Comparison of ENCODE assay signal across 22 cellular contexts in the genomic region with DNA sequence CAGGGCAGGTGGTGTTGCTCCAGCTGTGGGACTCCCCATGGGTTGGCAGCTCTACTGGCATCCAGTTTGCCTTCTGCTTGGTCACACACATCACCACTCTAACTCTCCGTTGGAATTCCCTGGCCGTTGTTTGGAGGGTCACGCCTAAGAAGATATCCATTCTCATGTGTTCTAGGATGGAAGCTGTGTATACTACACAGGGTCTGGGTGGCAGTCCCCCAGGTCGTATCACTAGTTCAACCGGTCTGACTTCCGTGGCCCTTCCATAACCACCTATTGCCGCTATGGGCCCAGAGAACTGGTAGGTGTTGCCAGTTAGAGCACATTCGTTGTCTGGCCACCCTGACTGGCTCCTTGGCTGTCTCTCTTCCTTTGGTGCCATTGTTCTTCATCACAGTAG.
DNase-seq lines count a peak whose midpoint lies in the region; ATAC-seq, FAIRE-seq and TF ChIP-seq lines count a peak whose summit lies in the region.
"Had no signal": no experiment of that assay in that cellular context is flagged by ENCODE, and none has a peak within 500 bp of the region (broad histone marks: within the 10 kb centered on the region; RNA-seq: fewer than 3 reads in every experiment).

No MANE protein-coding gene starts in this region.

- no peak overlapping the region for H3K4me3 ChIP-seq in CD8-positive, alpha-beta T cell (ENCODE audit: low read depth, low read length)
- H3K4me3 ChIP-seq in kidney (ENCODE audit: low read length in 2 of 2), result no peak overlapping the region
- H3K4me3 ChIP-seq: GM12878, SJCRH30 had no signal

- H3K27me3 ChIP-seq in CD8-positive, alpha-beta T cell (ENCODE audit: insufficient read depth, low read length), result no peaks in the 10 kb centered on the region
- H3K27me3 ChIP-seq: SJCRH30 had no signal

- no peak overlapping the region for H3K4me3 Mint-ChIP-seq in activated CD8-positive, alpha-beta memory T cell treated with anti-CD3 and anti-CD28 coated beads, Interleukin-2, amount 10 ng/mL, durations not matched to agents 7 days and 5 days
- no peak overlapping the region for H3K4me3 Mint-ChIP-seq in CD8-positive, alpha-beta T cell
- H3K4me3 Mint-ChIP-seq in central memory CD8-positive, alpha-beta T cell, result peak overlapping the region; percentile 13
- no peak overlapping the region for H3K4me3 Mint-ChIP-seq in stimulated activated effector memory CD8-positive, alpha-beta T cell treated with anti-CD3 and anti-CD28 coated beads, Interleukin-12 subunit alpha, Interleukin-12 subunit beta, amount 100 ng/mL, for 72 hours

- no peak overlapping the region for H3K9ac ChIP-seq in kidney (ENCODE audit: low read length in 2 of 2)

- H3K4me1 Mint-ChIP-seq in activated CD8-positive, alpha-beta memory T cell treated with anti-CD3 and anti-CD28 coated beads, Interleukin-2, amount 10 ng/mL, durations not matched to agents 7 days and 5 days, result peaks cover 51% of the 10 kb centered on the region
- H3K4me1 Mint-ChIP-seq in CD8-positive, alpha-beta T cell (ENCODE audit: low read depth), result peaks cover 62% of the 10 kb centered on the region
- H3K4me1 Mint-ChIP-seq in central memory CD8-positive, alpha-beta T cell, result peaks cover 54% of the 10 kb centered on the region
- H3K4me1 Mint-ChIP-seq in stimulated activated effector memory CD8-positive, alpha-beta T cell treated with anti-CD3 and anti-CD28 coated beads, Interleukin-12 subunit alpha, Interleukin-12 subunit beta, amount 100 ng/mL, for 72 hours, result peaks cover 54% of the 10 kb centered on the region

- H3K4me1 ChIP-seq in CD8-positive, alpha-beta T cell (ENCODE audit: insufficient read depth, low read length), result peaks cover 61% of the 10 kb centered on the region
- H3K4me1 ChIP-seq in kidney (ENCODE audit: control insufficient read depth in 1 of 2, insufficient read depth in 1 of 2, low read depth in 1 of 2, low read length in 2 of 2), result no peaks in the 10 kb centered on the region
- H3K4me1 ChIP-seq: SJCRH30 had no signal

- ATAC-seq in activated CD8-positive, alpha-beta memory T cell treated with anti-CD3 and anti-CD28 coated beads, Interleukin-2, amount 10 ng/mL, durations not matched to agents 7 days and 5 days, result no peak
- no peak for ATAC-seq in CD8-positive, alpha-beta T cell
- no peak for ATAC-seq in central memory CD8-positive, alpha-beta T cell (replicated peaks; ENCODE audit: extremely low read depth, poor library complexity, severe bottlenecking)
- ATAC-seq in stimulated activated effector memory CD8-positive, alpha-beta T cell treated with anti-CD3 and anti-CD28 coated beads, Interleukin-12 subunit alpha, Interleukin-12 subunit beta, amount 100 ng/mL, for 72 hours, result no peak
- ATAC-seq: GM12878 had no signal

- CTCF ChIA-PET in activated CD8-positive, alpha-beta memory T cell treated with anti-CD3 and anti-CD28 coated beads, Interleukin-2, amount 10 ng/mL, durations not matched to agents 7 days and 5 days (lab: Charles Lee), result interaction anchor here (0.8 to 1.2 kb wide), 2 partner anchors 10 to 38 kb away, joined by 5 read pairs; no protein-coding TSS in a partner anchor
- CTCF ChIA-PET in CD8-positive, alpha-beta T cell (lab: Charles Lee), result interaction anchor here (0.7 to 1.7 kb wide), 2 partner anchors 19 to 23 kb away, joined by 5 to 6 read pairs; no protein-coding TSS in a partner anchor

- no peaks in the 10 kb centered on the region for H3K36me3 Mint-ChIP-seq in activated CD8-positive, alpha-beta memory T cell treated with anti-CD3 and anti-CD28 coated beads, Interleukin-2, amount 10 ng/mL, durations not matched to agents 7 days and 5 days
- H3K36me3 Mint-ChIP-seq in CD8-positive, alpha-beta T cell, result no peaks in the 10 kb centered on the region
- peaks cover 8% of the 10 kb centered on the region for H3K36me3 Mint-ChIP-seq in central memory CD8-positive, alpha-beta T cell (ENCODE audit: insufficient read depth)
- H3K36me3 Mint-ChIP-seq in stimulated activated effector memory CD8-positive, alpha-beta T cell treated with anti-CD3 and anti-CD28 coated beads, Interleukin-12 subunit alpha, Interleukin-12 subunit beta, amount 100 ng/mL, for 72 hours, result peaks cover 5% of the 10 kb centered on the region

- POLR2A ChIA-PET in CD8-positive, alpha-beta T cell (lab: Charles Lee), result interaction anchor here (0.8 to 1.2 kb wide), 3 partner anchors 10 to 22 kb away, joined by 3 to 4 read pairs (median 4); no protein-coding TSS in a partner anchor

- H3K27me3 Mint-ChIP-seq in activated CD8-positive, alpha-beta memory T cell treated with anti-CD3 and anti-CD28 coated beads, Interleukin-2, amount 10 ng/mL, durations not matched to agents 7 days and 5 days, result no peaks in the 10 kb centered on the region
- no peaks in the 10 kb centered on the region for H3K27me3 Mint-ChIP-seq in CD8-positive, alpha-beta T cell (ENCODE audit: low read depth)
- H3K27me3 Mint-ChIP-seq in central memory CD8-positive, alpha-beta T cell, result peaks cover 17% of the 10 kb centered on the region

- no peaks in the 10 kb centered on the region for H3K36me3 ChIP-seq in CD8-positive, alpha-beta T cell (ENCODE audit: insufficient read depth, low read length)
- H3K36me3 ChIP-seq in kidney (ENCODE audit: control insufficient read depth in 1 of 2, insufficient read depth in 2 of 2, low read length in 2 of 2), result no peaks in the 10 kb centered on the region
- H3K36me3 ChIP-seq: SJCRH30 had no signal

- H3K9me3 Mint-ChIP-seq in activated CD8-positive, alpha-beta memory T cell treated with anti-CD3 and anti-CD28 coated beads, Interleukin-2, amount 10 ng/mL, durations not matched to agents 7 days and 5 days (ENCODE audit: low read depth), result no peaks in the 10 kb centered on the region
- no peaks in the 10 kb centered on the region for H3K9me3 Mint-ChIP-seq in CD8-positive, alpha-beta T cell
- no peaks in the 10 kb centered on the region for H3K9me3 Mint-ChIP-seq in central memory CD8-positive, alpha-beta T cell
- H3K9me3 Mint-ChIP-seq in stimulated activated effector memory CD8-positive, alpha-beta T cell treated with anti-CD3 and anti-CD28 coated beads, Interleukin-12 subunit alpha, Interleukin-12 subunit beta, amount 100 ng/mL, for 72 hours, result peaks cover 5% of the 10 kb centered on the region

- no peaks in the 10 kb centered on the region for H3K9me3 ChIP-seq in CD8-positive, alpha-beta T cell (ENCODE audit: low read length)
- H3K9me3 ChIP-seq in kidney (ENCODE audit: control insufficient read depth in 1 of 2, low read length in 2 of 2), result no peaks in the 10 kb centered on the region
- H3K9me3 ChIP-seq: SJCRH30 had no signal

- intact Hi-C loops in CD8-positive, alpha-beta T cell (cut with DNase I, micrococcal nuclease), result no loop called here
- intact Hi-C loops in posterior vena cava (cut with DNase I) (no loop called here), kidney (cut with DNase I) (no loop called here)

- TF ChIP-seq CTCF in CD8-positive, alpha-beta T cell (IDR thresholded peaks at IDR 0.05), result no peak
- no peak for TF ChIP-seq CTCF in kidney (IDR thresholded peaks at IDR 0.05; ENCODE audit: borderline replicate concordance, extremely low read depth, insufficient read depth)

- no peak for FAIRE-seq in kidney (lab: Jason Lieb, UNC)
- FAIRE-seq: GM12878, RCC 7860 had no signal

- H3K27ac ChIP-seq in CD8-positive, alpha-beta T cell (ENCODE audit: low read depth, low read length), result no peak overlapping the region
- H3K27ac ChIP-seq in kidney (ENCODE audit: low read depth in 2 of 2, low read length in 2 of 2), result no peak overlapping the region
- H3K27ac ChIP-seq: C4-2B, SJCRH30 had no signal

- peak; percentile 52 for DNase-seq in activated CD8-positive, alpha-beta memory T cell treated with anti-CD3 and anti-CD28 coated beads for 24 hours
- DNase-seq in activated CD8-positive, alpha-beta memory T cell treated with anti-CD3 and anti-CD28 coated beads, Interleukin-2, amount 10 ng/mL, durations not matched to agents 7 days and 5 days, result no peak
- DNase-seq in CD8-positive, alpha-beta T cell, result no peak
- DNase-seq in central memory CD8-positive, alpha-beta T cell (ENCODE audit: low spot score in 2 of 2), result no peak
- no peak for DNase-seq in stimulated activated effector memory CD8-positive, alpha-beta T cell treated with anti-CD3 and anti-CD28 coated beads, Interleukin-12 subunit alpha, Interleukin-12 subunit beta, amount 100 ng/mL, for 72 hours (ENCODE audit: low spot score in 2 of 2)
- DNase-seq in posterior vena cava (ENCODE audit: low spot score) (no peak), kidney (no peak)
- DNase-seq: AML-193, COR-L47, DMS79, Kasumi-1, MM.1S, NCI-H1092, NCI-H1436, NCI-H187 treated with DMSO at 0.1 percent for 48 hours, NCI-H2107, NCI-H446 treated with DMSO at 0.1 percent for 48 hours, NCI-H526 treated with DMSO at 0.1 percent for 48 hours, SJCRH30 had no signal

- H3K27ac Mint-ChIP-seq in activated CD8-positive, alpha-beta memory T cell treated with anti-CD3 and anti-CD28 coated beads, Interleukin-2, amount 10 ng/mL, durations not matched to agents 7 days and 5 days, result no peak overlapping the region
- H3K27ac Mint-ChIP-seq in CD8-positive, alpha-beta T cell, result peak overlapping the region; percentile 9
- peak overlapping the region; percentile 44 for H3K27ac Mint-ChIP-seq in central memory CD8-positive, alpha-beta T cell (ENCODE audit: low read depth)
- H3K27ac Mint-ChIP-seq in stimulated activated effector memory CD8-positive, alpha-beta T cell treated with anti-CD3 and anti-CD28 coated beads, Interleukin-12 subunit alpha, Interleukin-12 subunit beta, amount 100 ng/mL, for 72 hours, result peak overlapping the region; percentile 88
